ENCODE assay signal across 23 cellular contexts in genomic region chr13:62210951-62211350, GRCh38.
"Had no signal": no experiment of that assay in that cellular context is flagged by ENCODE, and none has a peak within 500 bp of the region (broad histone marks: within the 10 kb centered on the region; RNA-seq: fewer than 3 reads in every experiment).

No MANE protein-coding gene starts in this region.

- H3K36me3 ChIP-seq: Peyer's patch, SJCRH30 had no signal

- H3K4me1 ChIP-seq: Peyer's patch, SJCRH30 had no signal

- FAIRE-seq: HepG2 had no signal

- ATAC-seq: HepG2, Right ventricle myocardium inferior had no signal

- H3K4me3 ChIP-seq: PC-9, Peyer's patch, SJCRH30, SK-N-MC had no signal

- DNase-seq: IMR-90, Kasumi-1, KG1, MV-4-11, NCI-H1048, NCI-H1105, NCI-H1417, NCI-H1436 treated with DMSO at 0.1 percent for 48 hours, NCI-H1694, NCI-H187 treated with DMSO at 0.1 percent for 48 hours, NCI-H2029 treated with DMSO at 0.1 percent for 48 hours, NCI-H2171 treated with DMSO at 0.1 percent for 48 hours, NCI-H524, NCI-H526 treated with DMSO at 0.1 percent for 48 hours, NCI-H774, OCI-M1, PC-9, Peyer's patch, SHP77 treated with DMSO at 0.1 percent for 48 hours, SJCRH30 had no signal

- H3K27ac ChIP-seq: PC-9, Peyer's patch, SJCRH30, SK-N-MC had no signal

- H3K27me3 ChIP-seq: Peyer's patch, SJCRH30 had no signal

- H2AFZ ChIP-seq: PC-9 had no signal

- H3K4me2 ChIP-seq: PC-9 had no signal

- H3K9me3 ChIP-seq: Peyer's patch, SJCRH30 had no signal
